Comparison of ENCODE assay signal across 8 cellular contexts in genomic region chr6:132218063-132218696, GRCh38.
A peak's percentile ranks its signal among the peaks of the same experiment; 100 is the strongest.
DNase-seq lines count a peak whose midpoint lies in the region; ATAC-seq, FAIRE-seq and TF ChIP-seq lines count a peak whose summit lies in the region.

No MANE protein-coding gene starts in this region.

- H3K9me3 ChIP-seq in SK-N-MC (ENCODE audit: low read depth, low read length) (no peaks in the 10 kb centered on the region), transverse colon (no peaks in the 10 kb centered on the region)

- DNase-seq in SK-N-MC (ENCODE audit: low read depth, low spot score) (peak; percentile 14), foreskin keratinocyte (peak in 1 of 2 donors; percentile 11), transverse colon (no peak), GM12892 (ENCODE audit: insufficient read length) (no peak)

- H3K9ac ChIP-seq in SK-N-MC (ENCODE audit: insufficient read length), result no peak overlapping the region

- peak; percentile 47 for ATAC-seq in GM21619 (IDR thresholded peaks at IDR 0.05; ENCODE audit: unreplicated experiment)
- ATAC-seq in foreskin keratinocyte, result peak; percentile 28
- no peak for ATAC-seq in HG03095 (IDR thresholded peaks at IDR 0.05; ENCODE audit: unreplicated experiment)
- ATAC-seq in GM21529 (IDR thresholded peaks at IDR 0.05; ENCODE audit: unreplicated experiment), result no peak

- H3K27ac ChIP-seq in SK-N-MC, result no peak overlapping the region
- no peak overlapping the region for H3K27ac ChIP-seq in foreskin keratinocyte
- H3K27ac ChIP-seq in transverse colon, result no peak overlapping the region

- TF ChIP-seq EP300 in transverse colon (IDR thresholded peaks at IDR 0.05; ENCODE audit: low read depth), result no peak

- 36 to 49% methylated on average over 5 of the region's 5 CpGs for WGBS in transverse colon (ENCODE audit: low coverage in 1 of 2), 2 donors

- H3K4me1 ChIP-seq in foreskin keratinocyte (no peaks in the 10 kb centered on the region), transverse colon (no peaks in the 10 kb centered on the region)

- in situ Hi-C loops in transverse colon (cut with MboI; ENCODE audit: low pct_ligation_motif_present in 1 of 4, low pct_unique_long_range_greater_than_20kb in 1 of 4, low sequenced_read_pairs in 3 of 4), result loop anchor here in 1 of 4 donors (25.0 kb wide), 1 partner anchor 281 kb away; no protein-coding TSS in a partner anchor

- intact Hi-C loops in transverse colon (cut with DNase I; ENCODE audit: low total_unique reads), result no loop called here

- H3K36me3 ChIP-seq in SK-N-MC (ENCODE audit: insufficient read depth, low read length) (no peaks in the 10 kb centered on the region), transverse colon (no peaks in the 10 kb centered on the region)

- TF ChIP-seq POLR2A in transverse colon (IDR thresholded peaks at IDR 0.05) (no peak), GM12892 (IDR thresholded peaks at IDR 0.05; ENCODE audit: low read depth, low read length) (no peak)

- no peaks in the 10 kb centered on the region for H3K27me3 ChIP-seq in foreskin keratinocyte
- no peaks in the 10 kb centered on the region for H3K27me3 ChIP-seq in transverse colon

- no peak overlapping the region for H3K4me3 ChIP-seq in SK-N-MC
- no peak overlapping the region for H3K4me3 ChIP-seq in transverse colon

- TF ChIP-seq CTCF in foreskin keratinocyte (conservative IDR thresholded peaks at IDR 0.05) (peak; percentile 76), transverse colon (IDR thresholded peaks at IDR 0.05) (peak; percentile 37 to 64 (median 52))

- FAIRE-seq in A204.1 (lab: Jason Lieb, UNC), result peak; percentile 95
- FAIRE-seq in GM12892 (lab: Jason Lieb, UNC), result no peak

Comparison
In these comparisons a context has a peak if more than half of its experiments do, and no peak if none do; other contexts are left out.
1. ATAC-seq: peak in GM21619 (single experiment) and foreskin keratinocyte (single experiment); none in HG03095 (single experiment) and GM21529 (single experiment).